In the genomic region with DNA sequence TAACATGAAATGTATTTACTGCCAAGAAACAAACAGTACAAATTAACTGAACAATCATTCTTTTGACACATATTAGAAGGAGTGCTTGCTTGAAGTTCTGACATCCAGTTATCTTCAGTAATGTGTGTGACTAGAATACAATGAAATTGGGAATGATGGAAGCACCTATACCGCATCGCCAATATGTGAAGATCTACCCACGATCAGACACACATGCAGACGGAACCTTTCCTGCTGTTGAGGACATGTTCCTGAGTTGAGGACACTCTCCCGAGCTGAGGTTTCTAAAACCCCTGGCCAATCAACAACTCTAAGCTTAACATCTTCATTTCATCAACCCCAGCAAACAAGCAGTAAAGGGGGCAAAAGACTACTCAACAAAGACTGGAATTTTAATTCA, we compare ENCODE assay signal across 23 cellular contexts.
"Had no signal": no experiment of that assay in that cellular context is flagged by ENCODE, and none has a peak within 500 bp of the region (broad histone marks: within the 10 kb centered on the region; RNA-seq: fewer than 3 reads in every experiment).

A gene (minus strand): TSS at position 101 of the 400 bp plus-strand sequence. CDS start 133 bp downstream, outside the sequence.

- ATAC-seq: stimulated activated effector memory CD8-positive, alpha-beta T cell treated with anti-CD3 and anti-CD28 coated beads, Interleukin-12 subunit alpha, Interleukin-12 subunit beta, amount 100 ng/mL, for 72 hours; stimulated activated memory B cell treated with anti-CD40 and anti-IgM and Interleukin-4, amounts not matched to agents 10 μg/mL and 1 μg/mL and 100 μg/mL, for 72 hours; stimulated activated naive B cell treated with anti-CD40 and anti-IgM and Interleukin-4, amounts not matched to agents 10 μg/mL and 1 μg/mL and 100 μg/mL, for 72 hours; stimulated activated naive CD8-positive, alpha-beta T cell treated with anti-CD3 and anti-CD28 coated beads, Interleukin-15, amount 100 ng/mL, for 72 hours; stimulated activated naive CD8-positive, alpha-beta T cell treated with anti-CD3 and anti-CD28 coated beads, Interleukin-15, Interleukin-2, amounts not matched to agents 100 U/mL and 50 U/mL, for 24 hours; upper lobe of right lung had no signal

- FAIRE-seq: urothelium cell line had no signal

- DNase-seq: stimulated activated CD4-positive, alpha-beta T cell treated with anti-CD3 and anti-CD28 coated beads, Interleukin-2, amount 100 ng/mL, for 48 hours; stimulated activated CD4-positive, alpha-beta T cell treated with anti-CD3 and anti-CD28 coated beads, Interleukin-4, amount 100 ng/mL, for 1 hour; stimulated activated CD4-positive, alpha-beta T cell treated with anti-CD3 and anti-CD28 coated beads, Interleukin-4, amount 100 ng/mL, for 24 hours; stimulated activated CD4-positive, alpha-beta T cell treated with anti-CD3 and anti-CD28 coated beads, Interleukin-4, amount 100 ng/mL, for 4 hours; stimulated activated CD8-positive, alpha-beta memory T cell treated with anti-CD3 and anti-CD28 coated beads, Interleukin-4, amount 100 ng/mL, for 48 hours; stimulated activated naive B cell treated with anti-CD40 and anti-IgM and Interleukin-4, amounts not matched to agents 10 μg/mL and 1 μg/mL and 100 μg/mL, for 72 hours; stimulated activated naive CD4-positive, alpha-beta T cell; stimulated activated naive CD4-positive, alpha-beta T cell treated with Interleukin-2 at 50 U/mL for 16 hours; stimulated activated naive CD8-positive, alpha-beta T cell treated with anti-CD3 and anti-CD28 coated beads, Interleukin-15, amount 100 ng/mL, for 72 hours; stimulated activated naive CD8-positive, alpha-beta T cell treated with anti-CD3 and anti-CD28 coated beads, Interleukin-15, Interleukin-2, amounts not matched to agents 100 U/mL and 50 U/mL, for 24 hours; stomach; substantia nigra; testis; thyroid gland; tibial artery; transverse colon; trophoblast cell; upper lobe of left lung; upper lobe of right lung; uterus had no signal
